Comparison of ENCODE assay signal across 9 cellular contexts in the genomic region with DNA sequence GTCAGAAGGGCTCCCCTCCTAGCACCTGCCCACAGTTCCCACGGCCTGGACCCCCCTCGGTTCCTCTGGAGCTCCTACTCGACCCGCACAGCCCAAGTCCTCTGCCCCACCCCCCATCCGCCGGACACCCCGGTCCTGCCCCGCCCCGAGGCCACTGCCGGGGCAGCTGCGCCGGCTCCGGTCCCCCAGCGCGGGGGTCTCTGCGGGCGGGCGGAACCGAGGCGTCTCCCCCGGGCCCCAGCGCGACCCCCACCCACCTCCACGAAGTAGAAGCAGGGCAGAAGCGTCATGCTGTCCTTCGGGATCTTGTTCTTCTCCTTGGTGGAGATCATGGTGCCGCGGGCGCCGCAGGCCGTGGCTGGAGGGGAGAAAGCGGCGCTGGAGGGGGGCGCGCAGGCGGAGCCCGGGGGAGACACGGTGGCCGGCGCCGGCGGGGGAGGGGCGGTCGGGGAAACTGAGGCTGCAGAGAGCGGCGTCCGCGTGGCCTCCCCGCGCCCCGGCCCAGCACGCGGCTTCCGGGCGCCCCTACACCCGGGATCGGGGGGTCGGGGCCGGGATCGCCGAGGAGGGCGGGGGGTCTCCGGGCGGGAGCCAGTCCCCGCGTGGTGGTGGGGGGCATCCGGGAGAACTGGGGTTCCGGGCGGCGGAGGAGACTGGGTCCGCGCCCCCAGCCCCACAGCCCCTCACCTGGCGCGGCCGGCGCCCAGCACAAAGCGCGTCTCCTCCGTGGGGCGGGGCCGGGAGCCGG. TPM values are rescaled to one million over a fixed set of nuclear protein-coding genes. Genes with fewer than 3 reads are reported as not detected.
DNase-seq lines count a peak whose midpoint lies in the region; ATAC-seq, FAIRE-seq and TF ChIP-seq lines count a peak whose summit lies in the region.
"Had no signal": no experiment of that assay in that cellular context is flagged by ENCODE, and none has a peak within 500 bp of the region (broad histone marks: within the 10 kb centered on the region; RNA-seq: fewer than 3 reads in every experiment).

A gene with protein sequence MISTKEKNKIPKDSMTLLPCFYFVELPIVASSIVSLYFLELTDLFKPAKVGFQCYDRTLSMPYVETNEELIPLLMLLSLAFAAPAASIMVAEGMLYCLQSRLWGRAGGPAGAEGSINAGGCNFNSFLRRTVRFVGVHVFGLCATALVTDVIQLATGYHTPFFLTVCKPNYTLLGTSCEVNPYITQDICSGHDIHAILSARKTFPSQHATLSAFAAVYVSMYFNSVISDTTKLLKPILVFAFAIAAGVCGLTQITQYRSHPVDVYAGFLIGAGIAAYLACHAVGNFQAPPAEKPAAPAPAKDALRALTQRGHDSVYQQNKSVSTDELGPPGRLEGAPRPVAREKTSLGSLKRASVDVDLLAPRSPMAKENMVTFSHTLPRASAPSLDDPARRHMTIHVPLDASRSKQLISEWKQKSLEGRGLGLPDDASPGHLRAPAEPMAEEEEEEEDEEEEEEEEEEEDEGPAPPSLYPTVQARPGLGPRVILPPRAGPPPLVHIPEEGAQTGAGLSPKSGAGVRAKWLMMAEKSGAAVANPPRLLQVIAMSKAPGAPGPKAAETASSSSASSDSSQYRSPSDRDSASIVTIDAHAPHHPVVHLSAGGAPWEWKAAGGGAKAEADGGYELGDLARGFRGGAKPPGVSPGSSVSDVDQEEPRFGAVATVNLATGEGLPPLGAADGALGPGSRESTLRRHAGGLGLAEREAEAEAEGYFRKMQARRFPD (minus strand): TSS at position 728 of the 748 bp plus-strand sequence. CDS start 396 bp downstream, at position 332.

- FAIRE-seq in RCC 7860 (lab: Jason Lieb, UNC): no peak

- H3K4me1 ChIP-seq in IMR-90 (ENCODE audit: control insufficient read depth, insufficient read depth, low read length) (peaks cover 3% of the 10 kb centered on the region; the same call in 1 of the 2 replicates), esophagus muscularis mucosa (peaks cover 16 to 21% (median 19%) of the 10 kb centered on the region in 4 donors), neural progenitor cell (peaks cover 16% of the 10 kb centered on the region), esophagus squamous epithelium (peaks cover 0 to 16% (median 13%) of the 10 kb centered on the region in 3 donors)

- peaks cover 16% of the 10 kb centered on the region for H3K4me1 Mint-ChIP-seq in neural progenitor cell

- no peaks in the 10 kb centered on the region for H4K20me1 ChIP-seq in IMR-90 (ENCODE audit: insufficient read depth, low read length)
- H4K20me1 ChIP-seq in neural progenitor cell (ENCODE audit: low read depth): peaks cover 29% of the 10 kb centered on the region

- H3K79me2 ChIP-seq in neural progenitor cell (ENCODE audit: low read depth): peaks cover 49% of the 10 kb centered on the region

- H4K8ac ChIP-seq in IMR-90 (ENCODE audit: low read depth in 2 of 2, low read length in 2 of 2): no peak within 1 kb of the TSS

- CTCF ChIA-PET in IMR-90 (lab: Yijun Ruan, JAX): no interaction called here

- no peak for TF ChIP-seq CTCF in IMR-90 (conservative IDR thresholded peaks at IDR 0.05; ENCODE audit: low read depth, low read length)
- no peak for TF ChIP-seq CTCF in esophagus muscularis mucosa (IDR thresholded peaks at IDR 0.05)
- TF ChIP-seq CTCF in neural progenitor cell (IDR thresholded peaks at IDR 0.05): no peak
- no peak for TF ChIP-seq CTCF in esophagus squamous epithelium (IDR thresholded peaks at IDR 0.05)

- H2AFZ ChIP-seq in IMR-90 (replicated peaks; ENCODE audit: low read length, poor library complexity) (peak within 1 kb of the TSS; percentile 79), neural progenitor cell (replicated peaks) (peak within 1 kb of the TSS; percentile 50)

- no peak within 1 kb of the TSS for H3K56ac ChIP-seq in IMR-90 (ENCODE audit: extremely low read depth, insufficient read depth, low read length)

- DNase-seq in AG08396 (ENCODE audit: low spot score): peak; percentile 54
- DNase-seq in IMR-90: no peak
- DNase-seq in esophagus muscularis mucosa (ENCODE audit: extremely low spot score): no peak
- DNase-seq in neural progenitor cell (ENCODE audit: low spot score): peak; percentile 63
- no peak for DNase-seq in stimulated activated naive CD4-positive, alpha-beta T cell treated with Interleukin-2 at 50 U/mL for 16 hours (lab: John Stamatoyannopoulos, UW)
- DNase-seq in RCC 7860 (ENCODE audit: low spot score): no peak
- no peak for DNase-seq in esophagus squamous epithelium (lab: John Stamatoyannopoulos, UW)

- H4K5ac ChIP-seq in IMR-90 (ENCODE audit: low read depth, low read length): no peak within 1 kb of the TSS

- H3K36me3 ChIP-seq in IMR-90 (ENCODE audit: control insufficient read depth, insufficient read depth, low read length) (no peaks in the 10 kb centered on the region), esophagus muscularis mucosa (no peaks in the 10 kb centered on the region), neural progenitor cell (no peaks in the 10 kb centered on the region), esophagus squamous epithelium (no peaks in the 10 kb centered on the region)

- H3K18ac ChIP-seq in IMR-90 (ENCODE audit: low read depth, low read length): no peak within 1 kb of the TSS; the same call in 1 of the 2 replicates

- peaks cover 12% of the 10 kb centered on the region for H3K27me3 Mint-ChIP-seq in neural progenitor cell (ENCODE audit: insufficient read depth, low read depth)

- peaks cover 5% of the 10 kb centered on the region for H3K36me3 Mint-ChIP-seq in neural progenitor cell

- TF ChIP-seq RAD21 in IMR-90 (IDR thresholded peaks at IDR 0.05; ENCODE audit: low read length): no peak

- BruUV-seq in IMR-90 (replicated peaks; lab: Mats Ljungman, UMichigan): no TSS peak

- H3F3A ChIP-seq in neural progenitor cell (ENCODE audit: low read depth): peaks cover 23% of the 10 kb centered on the region

- no peak within 1 kb of the TSS for H2BK120ac ChIP-seq in IMR-90 (ENCODE audit: low read depth, low read length)

- no peak within 1 kb of the TSS for H3K9ac ChIP-seq in IMR-90 (ENCODE audit: low read depth, low read length)
- peak within 1 kb of the TSS; percentile 59 for H3K9ac ChIP-seq in neural progenitor cell

- no peak for TF ChIP-seq EP300 in esophagus muscularis mucosa (IDR thresholded peaks at IDR 0.05)

- H2AK9ac ChIP-seq in IMR-90 (replicated peaks; ENCODE audit: low read depth, low read length, poor library complexity): no peak within 1 kb of the TSS

- no peak within 1 kb of the TSS for H2BK5ac ChIP-seq in IMR-90 (ENCODE audit: low read depth, low read length, poor library complexity, severe bottlenecking)

- no peak within 1 kb of the TSS for H3K23ac ChIP-seq in IMR-90 (ENCODE audit: low read depth, low read length)

- H3K9me3 Mint-ChIP-seq in neural progenitor cell: no peaks in the 10 kb centered on the region

- H2BK20ac ChIP-seq in IMR-90 (ENCODE audit: low read depth, low read length): no peak within 1 kb of the TSS

- dilution Hi-C loops in IMR-90 (cut with HindIII; ENCODE audit: low sequenced_read_pairs, unreplicated experiment): no loop called here

- H3K27ac ChIP-seq in IMR-90 (ENCODE audit: insufficient read depth, low read length): no peak within 1 kb of the TSS; the same call in 1 of the 2 replicates
- no peak within 1 kb of the TSS for H3K27ac ChIP-seq in esophagus muscularis mucosa (replicated peaks in 1 of 4)
- H3K27ac ChIP-seq in neural progenitor cell: no peak within 1 kb of the TSS
- H3K27ac ChIP-seq in esophagus squamous epithelium: no peak within 1 kb of the TSS
- H3K27ac ChIP-seq: epithelial cell of prostate had no signal

- H3K4me3 Mint-ChIP-seq in neural progenitor cell: peak within 1 kb of the TSS; percentile 87

- H3K4me3 ChIP-seq in IMR-90 (ENCODE audit: insufficient read depth, low read depth, low read length): peak within 1 kb of the TSS; percentile 54
- peak within 1 kb of the TSS; percentile 41 to 56 (median 46) for H3K4me3 ChIP-seq in esophagus muscularis mucosa
- peak within 1 kb of the TSS; percentile 99 for H3K4me3 ChIP-seq in neural progenitor cell
- peak within 1 kb of the TSS in 2 of 4 donors; percentile 40 to 55 for H3K4me3 ChIP-seq in esophagus squamous epithelium

- peaks cover 2% of the 10 kb centered on the region; the same call in 1 of the 2 replicates for H3K27me3 ChIP-seq in IMR-90 (ENCODE audit: control insufficient read depth, insufficient read depth, low read length)
- H3K27me3 ChIP-seq in esophagus muscularis mucosa: peaks cover 0 to 44% (median 24%) of the 10 kb centered on the region in 4 donors
- no peaks in the 10 kb centered on the region for H3K27me3 ChIP-seq in neural progenitor cell
- H3K27me3 ChIP-seq in esophagus squamous epithelium: peaks cover 0 to 48% (median 11%) of the 10 kb centered on the region in 4 donors

- H3K9me3 ChIP-seq in IMR-90 (ENCODE audit: control insufficient read depth, insufficient read depth, low read length): no peaks in the 10 kb centered on the region
- no peaks in the 10 kb centered on the region for H3K9me3 ChIP-seq in esophagus muscularis mucosa
- no peaks in the 10 kb centered on the region for H3K9me3 ChIP-seq in neural progenitor cell (ENCODE audit: low read depth)
- H3K9me3 ChIP-seq in esophagus squamous epithelium: no peaks in the 10 kb centered on the region

- H3K9me1 ChIP-seq in IMR-90 (ENCODE audit: insufficient read depth, low read length): no peaks in the 10 kb centered on the region

- H3K14ac ChIP-seq in IMR-90 (replicated peaks; ENCODE audit: low read depth, low read length): no peak within 1 kb of the TSS

- H2BK15ac ChIP-seq in IMR-90 (ENCODE audit: low read depth, low read length): no peak within 1 kb of the TSS

- WGBS in IMR-90 (ENCODE audit: extremely low coverage in 2 of 2, insufficient read length in 1 of 2), 2 experiments: no CpG with 5 or more reads among the region's 82 CpGs
- WGBS in esophagus muscularis mucosa: no CpG with 5 or more reads among the region's 82 CpGs
- WGBS in esophagus squamous epithelium, 2 donors: 0% methylated on average over 2 of the region's 82 CpGs; no CpG with 5 or more reads in 1 of the 2 donors

- intact Hi-C loops in IMR-90 (cut with micrococcal nuclease) (no loop called here), esophagus muscularis mucosa (cut with DNase I) (no loop called here), esophagus squamous epithelium (cut with DNase I) (no loop called here)

- no peak within 1 kb of the TSS for H3K4ac ChIP-seq in IMR-90 (ENCODE audit: low read depth, low read length)

- H3K4me2 ChIP-seq in IMR-90 (ENCODE audit: low read depth, low read length) (peak within 1 kb of the TSS; percentile 65), neural progenitor cell (peak within 1 kb of the TSS; percentile 93)

- H3K27ac Mint-ChIP-seq in neural progenitor cell: peak within 1 kb of the TSS; percentile 42

- in situ Hi-C loops in IMR-90 (cut with MboI; ENCODE audit: low sequenced_read_pairs): no loop called here

- ATAC-seq in IMR-90 (ENCODE audit: low read depth) (peak; percentile 46), HG03565 (IDR thresholded peaks at IDR 0.05; ENCODE audit: unreplicated experiment) (no peak)

- H2AK5ac ChIP-seq in IMR-90 (ENCODE audit: low read depth, low read length): no peak within 1 kb of the TSS

- H3K79me1 ChIP-seq in IMR-90 (ENCODE audit: low read depth in 1 of 2, low read length in 2 of 2): no peaks in the 10 kb centered on the region

- POLR2A ChIA-PET in IMR-90 (lab: Charles Lee; ENCODE audit: unreplicated experiment): interaction anchor here (0.5 kb wide), 1 partner anchor 167 kb away, joined by 21 read pairs; no protein-coding TSS in a partner anchor

- H4K91ac ChIP-seq in IMR-90 (ENCODE audit: insufficient read depth, low read depth, low read length): no peak within 1 kb of the TSS

- TF ChIP-seq POLR2A in IMR-90 (IDR thresholded peaks at IDR 0.05; ENCODE audit: low read depth, low read length): no peak; the same call in 1 of the 2 replicates
- no peak for TF ChIP-seq POLR2A in esophagus muscularis mucosa (IDR thresholded peaks at IDR 0.05; ENCODE audit: low read depth)
- no peak for TF ChIP-seq POLR2A in esophagus squamous epithelium (IDR thresholded peaks at IDR 0.05)

RNA-seq across cellular contexts. Expression of the gene that starts here (rescaled TPM):
- total RNA-seq in IMR-90 (2012; rRNA removed) (0.36 and 0.56 TPM in 2 replicates), esophagus muscularis mucosa (not detected), neural progenitor cell (ENCODE audit: low replicate concordance) (15.6 and 91.6 TPM in 2 replicates), esophagus squamous epithelium (not detected)
- polyA plus RNA-seq in IMR-90 (2012; rRNA removed): 1.2 and 2.0 TPM in 2 replicates
- 1.0 and 4.3 TPM in 2 replicates for polyA plus RNA-seq in IMR-90 (2012; cell fraction: cytosol; rRNA removed)
- 1.4 and 3.6 TPM in 2 replicates for polyA plus RNA-seq in IMR-90 (2012; cell fraction: nucleus; rRNA removed; ENCODE audit: low replicate concordance)

Comparison
In these comparisons a context has a peak if more than half of its experiments do, and no peak if none do; other contexts are left out.
1. RNA of the gene that starts here (total RNA-seq): 15.6 to 91.6 TPM in neural progenitor cell; 0.36 to 0.56 TPM in IMR-90, not detected in esophagus muscularis mucosa and not detected in esophagus squamous epithelium; every median in the first group is over 10 times any median in the second.
2. DNase-seq: peak in AG08396 (single experiment) and neural progenitor cell (single experiment); none in IMR-90 (single experiment), esophagus muscularis mucosa (single experiment), stimulated activated naive CD4-positive, alpha-beta T cell treated with Interleukin-2 at 50 U/mL for 16 hours (single experiment), RCC 7860 (single experiment) and esophagus squamous epithelium (single experiment).